ENCODE assay signal across 18 cellular contexts in the genomic region with DNA sequence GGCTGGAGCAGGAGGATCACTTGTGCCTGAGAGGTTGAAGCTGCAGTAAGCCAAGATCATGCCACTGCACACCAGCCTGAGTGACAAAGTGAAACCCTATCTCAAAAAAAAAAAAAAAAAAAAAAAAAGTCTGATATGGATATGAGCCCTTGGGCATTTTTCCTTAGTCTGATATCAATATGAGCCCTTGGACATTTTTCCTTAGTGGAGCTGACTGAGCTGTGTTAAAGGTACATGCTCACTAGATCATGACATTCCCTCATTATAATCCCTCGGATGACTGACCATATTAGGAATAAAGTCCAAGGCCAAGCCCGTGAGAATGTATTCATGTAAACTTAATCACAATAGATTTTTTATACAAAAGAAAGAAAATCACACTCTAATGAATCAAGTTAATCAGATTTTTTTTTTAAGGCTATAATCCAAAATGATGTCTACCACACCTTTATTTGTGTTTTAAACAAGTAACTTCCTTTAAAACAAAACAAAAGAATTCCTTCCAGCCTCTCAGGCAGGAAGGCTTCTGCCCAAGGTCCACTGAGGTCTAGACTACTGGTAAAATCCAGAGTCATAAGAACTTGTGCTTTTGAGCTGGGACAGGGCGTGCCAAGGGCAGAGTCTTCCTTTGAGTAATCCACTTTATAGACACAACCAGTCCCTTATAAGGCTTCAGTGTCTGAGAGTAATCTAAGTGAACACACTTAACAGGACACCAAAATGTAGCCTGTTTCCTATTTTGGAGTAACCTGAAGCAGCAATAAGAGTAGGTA. TPM values are rescaled to one million over a fixed set of nuclear protein-coding genes. Genes with fewer than 3 reads are reported as not detected.
DNase-seq lines count a peak whose midpoint lies in the region; ATAC-seq, FAIRE-seq and TF ChIP-seq lines count a peak whose summit lies in the region.
"Had no signal": no experiment of that assay in that cellular context is flagged by ENCODE, and none has a peak within 500 bp of the region (broad histone marks: within the 10 kb centered on the region; RNA-seq: fewer than 3 reads in every experiment).

No MANE protein-coding gene starts in this region.

- H3K4me3 ChIP-seq in DND-41 (ENCODE audit: low read depth in 1 of 2, low read length in 2 of 2) (no peak overlapping the region), gastroesophageal sphincter (no peak overlapping the region)
- H3K4me3 ChIP-seq: uterus had no signal

- H3K4me2 ChIP-seq in DND-41 (ENCODE audit: insufficient read depth, low read length) = peak overlapping the region; percentile 91; the same call in 1 of the 2 replicates

- H3K27ac Mint-ChIP-seq in activated CD4-positive, alpha-beta memory T cell treated with anti-CD3 and anti-CD28 coated beads for 36 hours = no peak overlapping the region
- H3K27ac Mint-ChIP-seq: natural killer cell treated with Interleukin-12 subunit alpha and Interleukin-12 subunit beta and Interleukin-15 and Interleukin-18, amount 100 ng/mL, for 72 hours had no signal

- no peaks in the 10 kb centered on the region for H3K9me3 Mint-ChIP-seq in activated CD4-positive, alpha-beta memory T cell treated with anti-CD3 and anti-CD28 coated beads for 36 hours
- H3K9me3 Mint-ChIP-seq: brain; natural killer cell treated with Interleukin-12 subunit alpha and Interleukin-12 subunit beta and Interleukin-15 and Interleukin-18, amount 100 ng/mL, for 72 hours had no signal

- H3K36me3 Mint-ChIP-seq in activated CD4-positive, alpha-beta memory T cell treated with anti-CD3 and anti-CD28 coated beads for 36 hours = peaks cover 31% of the 10 kb centered on the region

- H3K9ac ChIP-seq in DND-41 (ENCODE audit: low read depth, low read length) = no peak overlapping the region

- peaks cover 61% of the 10 kb centered on the region for H3K36me3 ChIP-seq in DND-41 (ENCODE audit: insufficient read depth, low read length)
- peaks cover 0 to 5% of the 10 kb centered on the region in 2 donors for H3K36me3 ChIP-seq in gastroesophageal sphincter
- H3K36me3 ChIP-seq: uterus had no signal

- no peak for TF ChIP-seq EP300 in gastroesophageal sphincter (IDR thresholded peaks at IDR 0.05)

- H3K79me2 ChIP-seq in DND-41 (ENCODE audit: insufficient read depth, low read length) = peaks cover 98% of the 10 kb centered on the region

- ATAC-seq in DND-41 (ENCODE audit: insufficient read depth, low read depth) (no peak), gastroesophageal sphincter (peak; percentile 32), HG03565 (IDR thresholded peaks at IDR 0.05; ENCODE audit: unreplicated experiment) (no peak), HG03378 (IDR thresholded peaks at IDR 0.05; ENCODE audit: unreplicated experiment) (no peak)
- ATAC-seq: natural killer cell treated with Interleukin-12 subunit alpha and Interleukin-12 subunit beta and Interleukin-15 and Interleukin-18, amount 100 ng/mL, for 72 hours had no signal

- DNase-seq in DND-41 = no peak
- peak; percentile 20 for DNase-seq in activated CD4-positive, alpha-beta memory T cell treated with anti-CD3 and anti-CD28 coated beads for 36 hours
- peak; percentile 67 for DNase-seq in retina
- no peak for DNase-seq in GM19239 (ENCODE audit: insufficient read length, low spot score)
- DNase-seq in stimulated activated CD4-positive, alpha-beta T cell treated with anti-CD3 and anti-CD28 coated beads, Interleukin-2, amount 100 ng/mL, for 48 hours = no peak
- DNase-seq: activated CD4-positive, CD25-positive, alpha-beta regulatory T cell treated with anti-CD3 and anti-CD28 coated beads, Interleukin-2, amount 50 U/mL, for 72 hours; AML-193; KBM-7; NCI-H2029 treated with DMSO at 0.1 percent for 48 hours; stimulated activated CD4-positive, alpha-beta T cell treated with anti-CD3 and anti-CD28 coated beads, Interleukin-12 subunit alpha, Interleukin-12 subunit beta, amount 100 ng/mL, for 4 hours; SW 1271; uterus had no signal

- H2AFZ ChIP-seq in DND-41 (ENCODE audit: low read depth, low read length) = no peak overlapping the region

- H3K27ac ChIP-seq in DND-41 (ENCODE audit: low read length) (no peak overlapping the region), gastroesophageal sphincter (peak overlapping the region in 2 of 4 donors; percentile 5 to 40)

- H3K4me1 ChIP-seq in DND-41 (ENCODE audit: insufficient read depth, low read length) (peaks cover 44% of the 10 kb centered on the region), gastroesophageal sphincter (peaks cover 3 to 40% (median 7%) of the 10 kb centered on the region in 3 donors)

- peaks cover 59% of the 10 kb centered on the region for H4K20me1 ChIP-seq in DND-41 (ENCODE audit: insufficient read depth, low read length)

- FAIRE-seq in GM19239 (lab: Jason Lieb, UNC) = no peak

- intact Hi-C loops in activated CD4-positive, alpha-beta memory T cell treated with anti-CD3 and anti-CD28 coated beads for 36 hours (cut with micrococcal nuclease) = no loop called here

- peaks cover 54% of the 10 kb centered on the region for H3K4me1 Mint-ChIP-seq in activated CD4-positive, alpha-beta memory T cell treated with anti-CD3 and anti-CD28 coated beads for 36 hours (ENCODE audit: low read depth)

- TF ChIP-seq CTCF in DND-41 (IDR thresholded peaks at IDR 0.05; ENCODE audit: borderline replicate concordance, extremely low read depth, low read length, poor library complexity, severe bottlenecking) (no peak), gastroesophageal sphincter (IDR thresholded peaks at IDR 0.05) (no peak)

- no peak overlapping the region for H3K4me3 Mint-ChIP-seq in activated CD4-positive, alpha-beta memory T cell treated with anti-CD3 and anti-CD28 coated beads for 36 hours
- H3K4me3 Mint-ChIP-seq: natural killer cell treated with Interleukin-12 subunit alpha and Interleukin-12 subunit beta and Interleukin-15 and Interleukin-18, amount 100 ng/mL, for 72 hours had no signal

- CTCF ChIA-PET in activated CD4-positive, alpha-beta memory T cell treated with anti-CD3 and anti-CD28 coated beads for 36 hours (lab: Charles Lee) = interaction anchor here (0.5 to 11.7 kb wide), 2 partner anchors 136 to 176 kb away, joined by 3 to 383 read pairs; a partner anchor contains a TSS

- POLR2A ChIA-PET in activated CD4-positive, alpha-beta memory T cell treated with anti-CD3 and anti-CD28 coated beads for 36 hours (lab: Charles Lee) = interaction anchor here (0.6 kb wide), 1 partner anchor 233 kb away, joined by 3 read pairs; no protein-coding TSS in a partner anchor

- no peaks in the 10 kb centered on the region for H3K27me3 Mint-ChIP-seq in activated CD4-positive, alpha-beta memory T cell treated with anti-CD3 and anti-CD28 coated beads for 36 hours
- H3K27me3 Mint-ChIP-seq: natural killer cell treated with Interleukin-12 subunit alpha and Interleukin-12 subunit beta and Interleukin-15 and Interleukin-18, amount 100 ng/mL, for 72 hours had no signal

- H3K9me3 ChIP-seq in DND-41 (ENCODE audit: insufficient read depth, low read length, severe bottlenecking) (no peaks in the 10 kb centered on the region), gastroesophageal sphincter (no peaks in the 10 kb centered on the region)
- H3K9me3 ChIP-seq: uterus had no signal

- WGBS in gastroesophageal sphincter (ENCODE audit: low coverage in 1 of 2), 2 donors = 67 to 69% methylated on average over 3 of the region's 3 CpGs

- TF ChIP-seq POLR2A in gastroesophageal sphincter (IDR thresholded peaks at IDR 0.05) = no peak

- no peaks in the 10 kb centered on the region for H3K27me3 ChIP-seq in DND-41 (ENCODE audit: insufficient read depth, low read length, poor library complexity)
- no peaks in the 10 kb centered on the region for H3K27me3 ChIP-seq in gastroesophageal sphincter
- H3K27me3 ChIP-seq: uterus had no signal

RNA-seq across cellular contexts. Expression of a gene that starts 5.5 kb away (rescaled TPM):
- 100 to 1,000 TPM; 359 to 368 TPM for total RNA-seq in activated CD4-positive, alpha-beta memory T cell treated with anti-CD3 and anti-CD28 coated beads for 36 hours
- 10 to 100 TPM; 45.0 to 91.4 (median 78.6) TPM for total RNA-seq in gastroesophageal sphincter

RNA-seq across cellular contexts. Expression of a gene that starts 56.1 kb away (rescaled TPM):
- total RNA-seq in activated CD4-positive, alpha-beta memory T cell treated with anti-CD3 and anti-CD28 coated beads for 36 hours = under 1 TPM in 1 of 2 experiments, not detected in 1; 0.02 TPM
- total RNA-seq in gastroesophageal sphincter = under 1 TPM in 3 of 4 donors, not detected in 1; under 0.01 to 0.04 (median under 0.01) TPM
- total RNA-seq: Daoy had no signal

RNA-seq across cellular contexts. Expression of a gene that starts 57.4 kb away (rescaled TPM):
- total RNA-seq in activated CD4-positive, alpha-beta memory T cell treated with anti-CD3 and anti-CD28 coated beads for 36 hours = 10 to 100 TPM; 91.9 to 94.8 TPM
- total RNA-seq in gastroesophageal sphincter = 100 to 1,000 TPM in 1 of 4 donors, 10 to 100 TPM in 3; 86.0 to 122 (median 92.6) TPM

Comparison
In these comparisons a context has a peak if more than half of its experiments do, and no peak if none do; other contexts are left out.
1. DNase-seq: peak in activated CD4-positive, alpha-beta memory T cell treated with anti-CD3 and anti-CD28 coated beads for 36 hours (single experiment) and retina (single experiment); none in DND-41 (single experiment), GM19239 (single experiment) and stimulated activated CD4-positive, alpha-beta T cell treated with anti-CD3 and anti-CD28 coated beads, Interleukin-2, amount 100 ng/mL, for 48 hours (0 of 2).